In genomic region chr16:79362312-79362970, GRCh38 we compare ENCODE assay signal across 16 cellular contexts.
"Had no signal": no experiment of that assay in that cellular context is flagged by ENCODE, and none has a peak within 500 bp of the region (broad histone marks: within the 10 kb centered on the region; RNA-seq: fewer than 3 reads in every experiment).

No MANE protein-coding gene starts in this region.

- H3K9me3 ChIP-seq: upper lobe of right lung had no signal

- ATAC-seq: activated CD8-positive, alpha-beta memory T cell treated with anti-CD3 and anti-CD28 coated beads, Interleukin-2, amount 10 ng/mL, durations not matched to agents 7 days and 5 days; activated naive CD8-positive, alpha-beta T cell treated with anti-CD3 and anti-CD28 coated beads, Interleukin-2, amount 50 U/mL, for 24 hours; sciatic nerve; SK-N-SH treated with all-trans-retinoic acid at 6 μM for 48 hours; stimulated activated naive CD8-positive, alpha-beta T cell treated with anti-CD3 and anti-CD28 coated beads, Interleukin-15, Interleukin-2, amounts not matched to agents 100 U/mL and 50 U/mL, for 24 hours; upper lobe of right lung; WTC11 had no signal

- DNase-seq: activated CD4-positive, alpha-beta T cell treated with anti-CD3 and anti-CD28 coated beads, Interleukin-2, amount 50 U/mL, for 48 hours; activated CD8-positive, alpha-beta memory T cell treated with anti-CD3 and anti-CD28 coated beads, Interleukin-2, amount 10 ng/mL, durations not matched to agents 7 days and 5 days; activated naive CD8-positive, alpha-beta T cell treated with anti-CD3 and anti-CD28 coated beads, Interleukin-2, amount 50 U/mL, for 24 hours; activated T-cell treated with anti-CD3 and anti-CD28 coated beads, Interleukin-2, amount 50 U/mL, for 48 hours; glutamatergic neuron; immature natural killer cell; mammary epithelial cell; nephron progenitor cell; stimulated activated CD4-positive, alpha-beta T cell treated with anti-CD3 and anti-CD28 coated beads, Interleukin-12 subunit alpha, Interleukin-12 subunit beta, amount 100 ng/mL, for 4 hours; stimulated activated naive CD8-positive, alpha-beta T cell treated with anti-CD3 and anti-CD28 coated beads, Interleukin-15, Interleukin-2, amounts not matched to agents 100 U/mL and 50 U/mL, for 24 hours; upper lobe of right lung had no signal

- H3K27me3 ChIP-seq: suprapubic skin, upper lobe of right lung had no signal

- H3K4me3 ChIP-seq: suprapubic skin, upper lobe of right lung had no signal

- H3K4me1 ChIP-seq: upper lobe of right lung had no signal

- H3K4me1 Mint-ChIP-seq: activated CD8-positive, alpha-beta memory T cell treated with anti-CD3 and anti-CD28 coated beads, Interleukin-2, amount 10 ng/mL, durations not matched to agents 7 days and 5 days; nephron progenitor cell had no signal

- H3K27ac Mint-ChIP-seq: activated CD8-positive, alpha-beta memory T cell treated with anti-CD3 and anti-CD28 coated beads, Interleukin-2, amount 10 ng/mL, durations not matched to agents 7 days and 5 days; activated naive CD8-positive, alpha-beta T cell treated with anti-CD3 and anti-CD28 coated beads, Interleukin-2, amount 50 U/mL, for 24 hours; immature natural killer cell; nephron progenitor cell; T-helper 1 cell treated with Interleukin-12 subunit alpha and Interleukin-12 subunit beta and Interleukin-4 antibody, amounts not matched to agents 30 μg/mL and 1 μg/mL, for 36 hours; WTC11 had no signal

- H3K4me3 Mint-ChIP-seq: activated CD8-positive, alpha-beta memory T cell treated with anti-CD3 and anti-CD28 coated beads, Interleukin-2, amount 10 ng/mL, durations not matched to agents 7 days and 5 days; activated naive CD8-positive, alpha-beta T cell treated with anti-CD3 and anti-CD28 coated beads, Interleukin-2, amount 50 U/mL, for 24 hours; immature natural killer cell; nephron progenitor cell; T-helper 1 cell treated with Interleukin-12 subunit alpha and Interleukin-12 subunit beta and Interleukin-4 antibody, amounts not matched to agents 30 μg/mL and 1 μg/mL, for 36 hours; WTC11 had no signal

- H3K36me3 Mint-ChIP-seq: WTC11 had no signal

- H3K27ac ChIP-seq: suprapubic skin, upper lobe of right lung had no signal

- H3K27me3 Mint-ChIP-seq: activated CD8-positive, alpha-beta memory T cell treated with anti-CD3 and anti-CD28 coated beads, Interleukin-2, amount 10 ng/mL, durations not matched to agents 7 days and 5 days had no signal

- H3K36me3 ChIP-seq: suprapubic skin, upper lobe of right lung had no signal
